Comparison of ENCODE assay signal across 9 cellular contexts in the genomic region with DNA sequence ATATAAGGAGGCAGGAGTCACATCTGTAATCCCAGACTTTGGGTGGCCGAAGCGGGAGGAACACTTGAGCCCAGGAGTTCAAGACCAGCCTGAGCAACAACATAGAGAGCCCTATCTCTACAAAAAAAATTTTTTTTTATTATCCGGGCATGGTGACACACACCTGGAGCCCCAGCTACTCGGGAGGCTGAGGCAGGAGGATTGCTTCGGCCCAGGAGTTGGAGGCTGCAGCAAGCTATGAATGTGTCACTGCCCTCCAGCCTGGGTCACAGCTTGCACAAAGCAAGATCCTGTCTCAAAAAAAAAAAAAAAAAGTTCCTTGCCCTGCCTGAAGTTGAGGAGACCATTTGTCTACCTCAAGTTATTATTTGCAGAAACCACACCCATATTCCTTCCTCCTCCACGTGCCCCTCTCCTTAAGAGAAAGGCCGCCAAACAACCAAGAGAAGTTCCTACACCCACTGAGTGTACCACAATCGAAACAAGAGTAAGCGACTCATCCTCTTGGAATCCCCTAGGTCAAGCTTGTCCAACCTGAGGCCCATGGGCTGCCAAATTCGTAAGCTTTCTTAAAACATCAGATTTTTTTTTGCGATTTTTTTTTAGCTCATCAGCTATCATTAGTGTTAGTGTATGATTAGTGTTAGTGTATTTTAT. TPM values are rescaled to one million over a fixed set of nuclear protein-coding genes. Genes with fewer than 3 reads are reported as not detected.
A peak's percentile ranks its signal among the peaks of the same experiment; 100 is the strongest.
DNase-seq lines count a peak whose midpoint lies in the region; ATAC-seq and TF ChIP-seq lines count a peak whose summit lies in the region.
"Had no signal": no experiment of that assay in that cellular context is flagged by ENCODE, and none has a peak within 500 bp of the region (broad histone marks: within the 10 kb centered on the region; RNA-seq: fewer than 3 reads in every experiment).

No MANE protein-coding gene starts in this region.

- H3K27me3 Mint-ChIP-seq in activated CD4-positive, alpha-beta T cell treated with anti-CD3 and anti-CD28 coated beads for 36 hours = peaks cover 8% of the 10 kb centered on the region
- H3K27me3 Mint-ChIP-seq in stimulated activated memory B cell treated with anti-CD40 and anti-IgM and Interleukin-4, amounts not matched to agents 10 μg/mL and 1 μg/mL and 100 μg/mL, for 72 hours = no peaks in the 10 kb centered on the region

- POLR2A ChIA-PET in activated CD4-positive, alpha-beta T cell treated with anti-CD3 and anti-CD28 coated beads for 36 hours (lab: Charles Lee) = no interaction called here

- H3K4me1 Mint-ChIP-seq in activated CD4-positive, alpha-beta T cell treated with anti-CD3 and anti-CD28 coated beads for 36 hours = peaks cover 43% of the 10 kb centered on the region
- H3K4me1 Mint-ChIP-seq in stimulated activated memory B cell treated with anti-CD40 and anti-IgM and Interleukin-4, amounts not matched to agents 10 μg/mL and 1 μg/mL and 100 μg/mL, for 72 hours = peaks cover 35% of the 10 kb centered on the region

- no peaks in the 10 kb centered on the region for H4K20me1 ChIP-seq in fibroblast of lung (ENCODE audit: control insufficient read depth, extremely low read depth, insufficient read depth, low read length)

- no peaks in the 10 kb centered on the region for H3K9me3 Mint-ChIP-seq in activated CD4-positive, alpha-beta T cell treated with anti-CD3 and anti-CD28 coated beads for 36 hours (ENCODE audit: low read depth)
- no peaks in the 10 kb centered on the region for H3K9me3 Mint-ChIP-seq in stimulated activated memory B cell treated with anti-CD40 and anti-IgM and Interleukin-4, amounts not matched to agents 10 μg/mL and 1 μg/mL and 100 μg/mL, for 72 hours
- H3K9me3 Mint-ChIP-seq: activated naive CD8-positive, alpha-beta T cell treated with anti-CD3 and anti-CD28 coated beads, Interleukin-2, amount 10 ng/mL, durations not matched to agents 7 days and 5 days had no signal

- H3K27me3 ChIP-seq in SJSA1 (replicated peaks) = no peaks in the 10 kb centered on the region
- H3K27me3 ChIP-seq in fibroblast of lung (ENCODE audit: control insufficient read depth, insufficient read depth, low read length) = no peaks in the 10 kb centered on the region

- no peak overlapping the region for H3K4me2 ChIP-seq in fibroblast of lung (ENCODE audit: extremely low read depth, insufficient read depth, low read length)

- H3K27ac ChIP-seq in SJSA1 (no peak overlapping the region), fibroblast of lung (ENCODE audit: insufficient read depth, low read length) (peak overlapping the region; percentile 85)

- H3K9me3 ChIP-seq in SJSA1 (replicated peaks) (no peaks in the 10 kb centered on the region; the same call in 1 of the 2 replicates), fibroblast of lung (ENCODE audit: control insufficient read depth, insufficient read depth, low read depth, low read length) (no peaks in the 10 kb centered on the region)

- peak; percentile 15 for ATAC-seq in activated CD4-positive, alpha-beta T cell treated with anti-CD3 and anti-CD28 coated beads for 36 hours
- ATAC-seq in stimulated activated memory B cell treated with anti-CD40 and anti-IgM and Interleukin-4, amounts not matched to agents 10 μg/mL and 1 μg/mL and 100 μg/mL, for 72 hours = no peak
- ATAC-seq in HG03095 (IDR thresholded peaks at IDR 0.05; ENCODE audit: unreplicated experiment) = no peak

- H3K36me3 Mint-ChIP-seq in activated CD4-positive, alpha-beta T cell treated with anti-CD3 and anti-CD28 coated beads for 36 hours (ENCODE audit: low read depth) = peaks cover 5% of the 10 kb centered on the region
- H3K36me3 Mint-ChIP-seq in stimulated activated memory B cell treated with anti-CD40 and anti-IgM and Interleukin-4, amounts not matched to agents 10 μg/mL and 1 μg/mL and 100 μg/mL, for 72 hours = peaks cover 7% of the 10 kb centered on the region
- H3K36me3 Mint-ChIP-seq: activated naive CD8-positive, alpha-beta T cell treated with anti-CD3 and anti-CD28 coated beads, Interleukin-2, amount 10 ng/mL, durations not matched to agents 7 days and 5 days had no signal

- H3K4me3 Mint-ChIP-seq in activated CD4-positive, alpha-beta T cell treated with anti-CD3 and anti-CD28 coated beads for 36 hours = peak overlapping the region; percentile 78
- peak overlapping the region; percentile 8 for H3K4me3 Mint-ChIP-seq in stimulated activated memory B cell treated with anti-CD40 and anti-IgM and Interleukin-4, amounts not matched to agents 10 μg/mL and 1 μg/mL and 100 μg/mL, for 72 hours

- H3K9ac ChIP-seq in fibroblast of lung (ENCODE audit: insufficient read depth, low read length) = no peak overlapping the region

- peaks cover 28% of the 10 kb centered on the region for H3K4me1 ChIP-seq in SJSA1 (replicated peaks)
- peaks cover 2% of the 10 kb centered on the region for H3K4me1 ChIP-seq in fibroblast of lung (ENCODE audit: control insufficient read depth, extremely low read depth, insufficient read depth, low read length)

- H3K36me3 ChIP-seq in SJSA1 = peaks cover 6% of the 10 kb centered on the region; the same call in 1 of the 2 replicates
- peaks cover 2% of the 10 kb centered on the region for H3K36me3 ChIP-seq in fibroblast of lung (ENCODE audit: control insufficient read depth, insufficient read depth, low read length)

- no peak overlapping the region for H2AFZ ChIP-seq in fibroblast of lung (ENCODE audit: low read length)

- intact Hi-C loops in activated CD4-positive, alpha-beta T cell treated with anti-CD3 and anti-CD28 coated beads for 36 hours (cut with DNase I, micrococcal nuclease) = loop anchor here in 1 of 2 experiments (5.0 kb wide), 1 partner anchor 178 kb away; no protein-coding TSS in a partner anchor

- H3K27ac Mint-ChIP-seq in activated CD4-positive, alpha-beta T cell treated with anti-CD3 and anti-CD28 coated beads for 36 hours = peak overlapping the region; percentile 15
- peak overlapping the region; percentile 82 for H3K27ac Mint-ChIP-seq in stimulated activated memory B cell treated with anti-CD40 and anti-IgM and Interleukin-4, amounts not matched to agents 10 μg/mL and 1 μg/mL and 100 μg/mL, for 72 hours
- H3K27ac Mint-ChIP-seq: activated naive CD8-positive, alpha-beta T cell treated with anti-CD3 and anti-CD28 coated beads, Interleukin-2, amount 10 ng/mL, durations not matched to agents 7 days and 5 days had no signal

- TF ChIP-seq CTCF in fibroblast of lung (conservative IDR thresholded peaks at IDR 0.05 in 1 of 2, IDR thresholded peaks at IDR 0.05 in 1 of 2; ENCODE audit: low read depth in 1 of 2, low read length in 2 of 2) = no peak

- H3K79me2 ChIP-seq in fibroblast of lung (ENCODE audit: control insufficient read depth, insufficient read depth, low read length) = peaks cover 52% of the 10 kb centered on the region

- DNase-seq in activated CD4-positive, alpha-beta T cell treated with anti-CD3 and anti-CD28 coated beads for 36 hours = peak; percentile 17
- no peak for DNase-seq in activated CD4-positive, alpha-beta T cell treated with anti-CD3 and anti-CD28 coated beads, Interleukin-2, amount 50 U/mL, for 1 hour
- DNase-seq in SJSA1 (ENCODE audit: low read depth in 1 of 2, low spot score in 2 of 2) (peak; percentile 46 to 56), fibroblast of lung (ENCODE audit: low read depth in 2 of 2) (peak; percentile 82 to 94), COLO829 (ENCODE audit: low spot score) (no peak), NCI-H526 treated with DMSO at 0.1 percent for 48 hours (lab: John Stamatoyannopoulos, UW) (no peak)
- DNase-seq: activated naive CD8-positive, alpha-beta T cell treated with anti-CD3 and anti-CD28 coated beads, Interleukin-2, amount 10 ng/mL, durations not matched to agents 7 days and 5 days had no signal

- H3K4me3 ChIP-seq in SJSA1 (no peak overlapping the region), fibroblast of lung (replicated peaks in 1 of 4; ENCODE audit: control extremely low read depth in 1 of 4, insufficient read depth in 1 of 4, low read depth in 3 of 4, low read length in 4 of 4) (peak overlapping the region in 1 of 4 experiments; percentile 81)

- CTCF ChIA-PET in activated CD4-positive, alpha-beta T cell treated with anti-CD3 and anti-CD28 coated beads for 36 hours (lab: Charles Lee) = interaction anchor here (0.8 to 1.9 kb wide), 3 partner anchors 9 to 105 kb away, joined by 3 to 7 read pairs (median 3); no protein-coding TSS in a partner anchor

RNA-seq across cellular contexts. Expression of gene ABCC4, which starts 2.2 kb away (rescaled TPM):
- total RNA-seq in activated CD4-positive, alpha-beta T cell treated with anti-CD3 and anti-CD28 coated beads for 36 hours = 1 to 10 TPM; 9.0 to 9.5 TPM
- total RNA-seq in SJSA1 (2014; rRNA removed; shearing (Covaris generic)) = 12.9 and 27.8 TPM in 2 replicates
- total RNA-seq in fibroblast of lung = 58.0 and 98.8 TPM in 2 replicates
- polyA plus RNA-seq in fibroblast of lung = 35.2 and 86.4 TPM in 2 replicates
- 18.2 and 47.7 TPM in 2 replicates for polyA plus RNA-seq in fibroblast of lung (2012)
- polyA minus RNA-seq in fibroblast of lung (ENCODE audit: low replicate concordance) = 47.7 and 162 TPM in 2 replicates

Comparison
In these comparisons a context has a peak if more than half of its experiments do, and no peak if none do; other contexts are left out.
1. DNase-seq: peak in activated CD4-positive, alpha-beta T cell treated with anti-CD3 and anti-CD28 coated beads for 36 hours (single experiment), SJSA1 (2 of 2) and fibroblast of lung (2 of 2); none in activated CD4-positive, alpha-beta T cell treated with anti-CD3 and anti-CD28 coated beads, Interleukin-2, amount 50 U/mL, for 1 hour (single experiment), COLO829 (single experiment) and NCI-H526 treated with DMSO at 0.1 percent for 48 hours (single experiment).